Comparison of ENCODE assay signal across 8 cellular contexts in genomic region chr19:58562126-58563033, GRCh38. TPM values are rescaled to one million over a fixed set of nuclear protein-coding genes. Genes with fewer than 3 reads are reported as not detected.
DNase-seq lines count a peak whose midpoint lies in the region; ATAC-seq and TF ChIP-seq lines count a peak whose summit lies in the region.

No MANE protein-coding gene starts in this region.

- in situ Hi-C loops in GM13977 (cut with MboI; ENCODE audit: low pct_unique_long_range_greater_than_20kb, low sequenced_read_pairs, unreplicated experiment): no loop called here

- H3K4me3 ChIP-seq in left ventricle myocardium inferior (peak overlapping the region; percentile 63), skin epidermis (peak overlapping the region; percentile 22 to 39 (median 32))

- peaks cover 7% of the 10 kb centered on the region for H3K36me3 ChIP-seq in left ventricle myocardium inferior

- peaks cover 53% of the 10 kb centered on the region for H3K4me1 ChIP-seq in left ventricle myocardium inferior

- no peak for TF ChIP-seq CTCF in GM13977 (IDR thresholded peaks at IDR 0.05; ENCODE audit: extremely low read depth, insufficient read depth, missing control alignments)
- TF ChIP-seq CTCF in left ventricle myocardium inferior (IDR thresholded peaks at IDR 0.05; ENCODE audit: borderline replicate concordance): no peak

- H3K27me3 ChIP-seq in left ventricle myocardium inferior (ENCODE audit: low read depth): no peaks in the 10 kb centered on the region

- no peaks in the 10 kb centered on the region for H3K9me3 ChIP-seq in left ventricle myocardium inferior (replicated peaks)

- DNase-seq in GM13977 (ENCODE audit: low spot score) (peak; percentile 55), left ventricle myocardium inferior (peak; percentile 36), NCI-H345 (lab: John Stamatoyannopoulos, UW) (no peak), NCI-H146 (lab: John Stamatoyannopoulos, UW) (no peak)
- no peak for DNase-seq in activated T-helper 1 cell treated with anti-CD3 and anti-CD28 coated beads, Interleukin-12 subunit alpha, Interleukin-12 subunit beta, Interleukin-2, Interleukin-4 antibody, amounts not matched to agents 30 ng/mL and 10 ng/mL and 1 ng/mL, durations not matched to agents 14 hours and 24 hours and 36 hours (ENCODE audit: low spot score)

- no peak for ATAC-seq in GM18861 (IDR thresholded peaks at IDR 0.05; ENCODE audit: unreplicated experiment)
- no peak for ATAC-seq in HG03159 (IDR thresholded peaks at IDR 0.05; ENCODE audit: unreplicated experiment)

- H3K9me3 Mint-ChIP-seq in activated T-helper 1 cell treated with anti-CD3 and anti-CD28 coated beads, Interleukin-12 subunit alpha, Interleukin-12 subunit beta, Interleukin-2, Interleukin-4 antibody, amounts not matched to agents 30 ng/mL and 10 ng/mL and 1 ng/mL, durations not matched to agents 14 hours and 24 hours and 36 hours: no peaks in the 10 kb centered on the region

- peak overlapping the region; percentile 86 for H3K4me3 Mint-ChIP-seq in activated T-helper 1 cell treated with anti-CD3 and anti-CD28 coated beads, Interleukin-12 subunit alpha, Interleukin-12 subunit beta, Interleukin-2, Interleukin-4 antibody, amounts not matched to agents 30 ng/mL and 10 ng/mL and 1 ng/mL, durations not matched to agents 14 hours and 24 hours and 36 hours

- peaks cover 51% of the 10 kb centered on the region for H3K4me1 Mint-ChIP-seq in activated T-helper 1 cell treated with anti-CD3 and anti-CD28 coated beads, Interleukin-12 subunit alpha, Interleukin-12 subunit beta, Interleukin-2, Interleukin-4 antibody, amounts not matched to agents 30 ng/mL and 10 ng/mL and 1 ng/mL, durations not matched to agents 14 hours and 24 hours and 36 hours (ENCODE audit: low read depth)

- intact Hi-C loops in activated T-helper 1 cell treated with anti-CD3 and anti-CD28 coated beads, Interleukin-12 subunit alpha, Interleukin-12 subunit beta, Interleukin-2, Interleukin-4 antibody, amounts not matched to agents 30 ng/mL and 10 ng/mL and 1 ng/mL, durations not matched to agents 14 hours and 24 hours and 36 hours (cut with micrococcal nuclease): loop anchor here (1.0 kb wide), 2 partner anchors 10 to 19 kb away; no protein-coding TSS in a partner anchor
- intact Hi-C loops in left ventricle myocardium inferior (cut with micrococcal nuclease): no loop called here

- H3K27ac ChIP-seq in left ventricle myocardium inferior (replicated peaks) (peak overlapping the region; percentile 42), skin epidermis (peak overlapping the region in 16 of 21 experiments; percentile 1 to 72 (median 48))

- no peaks in the 10 kb centered on the region for H3K27me3 Mint-ChIP-seq in activated T-helper 1 cell treated with anti-CD3 and anti-CD28 coated beads, Interleukin-12 subunit alpha, Interleukin-12 subunit beta, Interleukin-2, Interleukin-4 antibody, amounts not matched to agents 30 ng/mL and 10 ng/mL and 1 ng/mL, durations not matched to agents 14 hours and 24 hours and 36 hours (ENCODE audit: insufficient read depth)

- peak overlapping the region; percentile 99 for H3K27ac Mint-ChIP-seq in activated T-helper 1 cell treated with anti-CD3 and anti-CD28 coated beads, Interleukin-12 subunit alpha, Interleukin-12 subunit beta, Interleukin-2, Interleukin-4 antibody, amounts not matched to agents 30 ng/mL and 10 ng/mL and 1 ng/mL, durations not matched to agents 14 hours and 24 hours and 36 hours

- peaks cover 15% of the 10 kb centered on the region for H3K36me3 Mint-ChIP-seq in activated T-helper 1 cell treated with anti-CD3 and anti-CD28 coated beads, Interleukin-12 subunit alpha, Interleukin-12 subunit beta, Interleukin-2, Interleukin-4 antibody, amounts not matched to agents 30 ng/mL and 10 ng/mL and 1 ng/mL, durations not matched to agents 14 hours and 24 hours and 36 hours (ENCODE audit: low read depth)

RNA-seq across cellular contexts. Expression of gene UBE2M, which starts 4.0 kb away (rescaled TPM):
- 147 and 164 TPM in 2 replicates for total RNA-seq in activated T-helper 1 cell treated with anti-CD3 and anti-CD28 coated beads, Interleukin-12 subunit alpha, Interleukin-12 subunit beta, Interleukin-2, Interleukin-4 antibody, amounts not matched to agents 30 ng/mL and 10 ng/mL and 1 ng/mL, durations not matched to agents 14 hours and 24 hours and 36 hours
- 116 TPM for total RNA-seq in left ventricle myocardium inferior

RNA-seq across cellular contexts. Expression of gene CHMP2A, which starts 7.5 kb away (rescaled TPM):
- total RNA-seq in activated T-helper 1 cell treated with anti-CD3 and anti-CD28 coated beads, Interleukin-12 subunit alpha, Interleukin-12 subunit beta, Interleukin-2, Interleukin-4 antibody, amounts not matched to agents 30 ng/mL and 10 ng/mL and 1 ng/mL, durations not matched to agents 14 hours and 24 hours and 36 hours: 109 and 114 TPM in 2 replicates
- 124 TPM for total RNA-seq in left ventricle myocardium inferior

RNA-seq across cellular contexts. Expression of gene MZF1, which starts 10.8 kb away (rescaled TPM):
- total RNA-seq in activated T-helper 1 cell treated with anti-CD3 and anti-CD28 coated beads, Interleukin-12 subunit alpha, Interleukin-12 subunit beta, Interleukin-2, Interleukin-4 antibody, amounts not matched to agents 30 ng/mL and 10 ng/mL and 1 ng/mL, durations not matched to agents 14 hours and 24 hours and 36 hours: 19.6 and 21.6 TPM in 2 replicates
- total RNA-seq in left ventricle myocardium inferior: 10.9 TPM

RNA-seq across cellular contexts. Expression of gene TRIM28, which starts 18.5 kb away (rescaled TPM):
- total RNA-seq in activated T-helper 1 cell treated with anti-CD3 and anti-CD28 coated beads, Interleukin-12 subunit alpha, Interleukin-12 subunit beta, Interleukin-2, Interleukin-4 antibody, amounts not matched to agents 30 ng/mL and 10 ng/mL and 1 ng/mL, durations not matched to agents 14 hours and 24 hours and 36 hours: 664 and 687 TPM in 2 replicates
- 136 TPM for total RNA-seq in left ventricle myocardium inferior

RNA-seq across cellular contexts. Expression of gene ZBTB45, which starts 42.8 kb away (rescaled TPM):
- 15.9 and 17.4 TPM in 2 replicates for total RNA-seq in activated T-helper 1 cell treated with anti-CD3 and anti-CD28 coated beads, Interleukin-12 subunit alpha, Interleukin-12 subunit beta, Interleukin-2, Interleukin-4 antibody, amounts not matched to agents 30 ng/mL and 10 ng/mL and 1 ng/mL, durations not matched to agents 14 hours and 24 hours and 36 hours
- 10.2 TPM for total RNA-seq in left ventricle myocardium inferior

Comparison
In these comparisons a context has a peak if more than half of its experiments do, and no peak if none do; other contexts are left out.
1. DNase-seq: peak in GM13977 (single experiment) and left ventricle myocardium inferior (single experiment); none in activated T-helper 1 cell treated with anti-CD3 and anti-CD28 coated beads, Interleukin-12 subunit alpha, Interleukin-12 subunit beta, Interleukin-2, Interleukin-4 antibody, amounts not matched to agents 30 ng/mL and 10 ng/mL and 1 ng/mL, durations not matched to agents 14 hours and 24 hours and 36 hours (single experiment), NCI-H345 (single experiment) and NCI-H146 (single experiment).